1 cellular context compared by ENCODE assay signal in genomic region chr22:36773935-36774334, GRCh38.
TF ChIP-seq lines count a peak whose summit lies in the region.

No MANE protein-coding gene starts in this region.

TF ChIP-seq in GM12878, 131 proteins besides CTCF, POLR2A, EP300 and RAD21:
- TF ChIP-seq CHD4 (IDR thresholded peaks at IDR 0.05) (no peak), MXI1 (IDR thresholded peaks at IDR 0.05; ENCODE audit: low read depth, low read length) (no peak), PKNOX1 (IDR thresholded peaks at IDR 0.05) (peak; percentile 17; the same call in 1 of the 2 replicates)
